Comparison of ENCODE assay signal across 2 cellular contexts in genomic region chr7:17996442-17997223, GRCh38.
A peak's percentile ranks its signal among the peaks of the same experiment; 100 is the strongest.
TF ChIP-seq lines count a peak whose summit lies in the region.

No MANE protein-coding gene starts in this region.

TF ChIP-seq in HepG2, 621 proteins besides CTCF, POLR2A, EP300 and RAD21:
- TF ChIP-seq ZNF703 (CRISPR knock-in tag; IDR thresholded peaks at IDR 0.05; ENCODE audit: borderline replicate concordance) (no peak), PRMT3 (CRISPR knock-in tag; IDR thresholded peaks at IDR 0.05; ENCODE audit: borderline replicate concordance, low read depth) (no peak), HNRNPH1 (optimal IDR thresholded peaks at IDR 0.05; ENCODE audit: low read depth, low read length) (no peak), ATF4 (CRISPR knock-in tag; IDR thresholded peaks at IDR 0.05) (no peak), MAFF (IDR thresholded peaks at IDR 0.05; ENCODE audit: low read depth, low read length) (peak; percentile 72), ZNF781 (CRISPR knock-in tag; IDR thresholded peaks at IDR 0.05; ENCODE audit: borderline replicate concordance, not compliant biosample characterization) (no peak), MAFK (conservative IDR thresholded peaks at IDR 0.05 in 1 of 2, IDR thresholded peaks at IDR 0.05 in 1 of 2; ENCODE audit: low read length in 2 of 2) (peak; percentile 54 to 78), TRIM22 (IDR thresholded peaks at IDR 0.05) (no peak), RARA (CRISPR knock-in tag; IDR thresholded peaks at IDR 0.05) (no peak), CHD2 (IDR thresholded peaks at IDR 0.05; ENCODE audit: low read depth, low read length) (no peak), ZNF7 (CRISPR knock-in tag; IDR thresholded peaks at IDR 0.05) (no peak)

TF ChIP-seq in GM12878, 131 proteins besides CTCF, POLR2A, EP300 and RAD21:
- no peak for TF ChIP-seq STAT1 (conservative IDR thresholded peaks at IDR 0.05)
- TF ChIP-seq SREBF1 (IDR thresholded peaks at IDR 0.05; ENCODE audit: low read length): no peak
- TF ChIP-seq PAX5 (IDR thresholded peaks at IDR 0.05; ENCODE audit: borderline replicate concordance, low read depth, low read length): no peak
- 0 out of 2 replicates have a peak, but pooled peaks have one; percentile 28 for TF ChIP-seq MEF2A (IDR thresholded peaks at IDR 0.05; ENCODE audit: insufficient read depth, low read depth, low read length)
- no peak for TF ChIP-seq TCF3 (IDR thresholded peaks at IDR 0.05; ENCODE audit: borderline replicate concordance, insufficient read depth, low read depth, low read length)
